Comparison of ENCODE assay signal across 1 cellular context in the genomic region with DNA sequence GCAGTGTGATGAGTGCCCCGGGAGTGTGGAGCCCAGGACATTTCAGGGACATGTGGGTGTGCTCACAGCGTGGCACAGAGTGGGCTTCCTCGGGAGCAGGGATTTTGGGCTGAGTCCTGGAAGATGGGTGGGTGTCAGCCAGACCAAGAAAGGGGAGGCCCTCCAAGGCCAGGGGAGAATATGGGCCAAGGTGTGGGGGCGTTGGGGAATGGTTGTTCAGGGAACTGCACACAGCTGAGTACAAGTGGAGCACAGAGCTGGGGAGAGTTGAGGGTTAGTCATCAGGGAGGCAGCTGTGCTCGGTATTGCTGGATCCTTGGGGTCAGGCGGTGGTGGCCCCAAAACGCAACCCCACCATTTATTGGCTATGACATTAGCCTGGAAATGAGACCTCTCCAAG.
TF ChIP-seq lines count a peak whose summit lies in the region.

No MANE protein-coding gene starts in this region.

TF ChIP-seq in HepG2, 621 proteins besides CTCF, POLR2A, EP300 and RAD21:
- TF ChIP-seq AGO2 (optimal IDR thresholded peaks at IDR 0.05; ENCODE audit: low read depth, low read length): peak; percentile 27
- no peak for TF ChIP-seq GMEB1 (CRISPR knock-in tag; IDR thresholded peaks at IDR 0.05; ENCODE audit: borderline replicate concordance)
